Comparison of ENCODE assay signal across 11 cellular contexts in the genomic region with DNA sequence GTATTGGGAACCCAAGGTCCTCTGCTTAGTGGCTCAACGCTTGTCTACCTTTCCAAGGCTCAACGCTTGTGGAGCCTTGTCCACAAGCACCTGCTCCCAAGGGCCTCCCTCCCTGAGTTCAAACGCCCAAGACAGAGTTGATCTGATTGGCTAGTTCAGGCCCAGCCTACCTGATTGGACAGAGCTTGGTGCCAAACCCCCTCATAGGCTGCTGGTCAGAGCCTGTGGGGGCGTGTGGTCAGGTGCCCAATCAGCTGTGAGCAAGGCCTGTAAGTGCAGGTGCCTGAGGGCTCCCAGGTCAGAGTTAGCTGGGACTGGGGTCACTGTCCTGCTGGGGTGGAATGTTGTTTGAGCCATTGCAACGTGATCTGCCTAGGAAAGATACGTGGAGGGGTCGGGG. TPM values are rescaled to one million over a fixed set of nuclear protein-coding genes. Genes with fewer than 3 reads are reported as not detected.
DNase-seq lines count a peak whose midpoint lies in the region; ATAC-seq, FAIRE-seq and TF ChIP-seq lines count a peak whose summit lies in the region.
"Had no signal": no experiment of that assay in that cellular context is flagged by ENCODE, and none has a peak within 500 bp of the region (broad histone marks: within the 10 kb centered on the region; RNA-seq: fewer than 3 reads in every experiment).

No MANE protein-coding gene starts in this region.

- POLR2A ChIA-PET in H1 (lab: Charles Lee; ENCODE audit: partially characterized antibody): interaction anchor here (0.8 to 1.3 kb wide), 2 partner anchors 19 to 31 kb away, joined by 3 to 4 read pairs; no protein-coding TSS in a partner anchor

- H2BK20ac ChIP-seq in H1 (ENCODE audit: low read length): no peak overlapping the region

- H2BK15ac ChIP-seq in H1 (ENCODE audit: low read length): 0 out of 2 replicates have a peak overlapping the region, but pooled peaks have one; percentile 81

- no peak overlapping the region for H3K9ac ChIP-seq in H1 (replicated peaks in 1 of 4; ENCODE audit: extremely low read depth in 1 of 4, low read depth in 3 of 4, low read length in 3 of 4)

- TF ChIP-seq EP300 in H1 (IDR thresholded peaks at IDR 0.05; ENCODE audit: borderline replicate concordance in 1 of 2, low read depth in 2 of 2, low read length in 2 of 2): no peak

- no peak overlapping the region for H3K18ac ChIP-seq in H1 (ENCODE audit: extremely low read depth, low read length)

- no peak overlapping the region for H3K56ac ChIP-seq in H1 (replicated peaks; ENCODE audit: insufficient read length, low read depth, low read length)

- H2BK12ac ChIP-seq in H1 (ENCODE audit: low read depth, low read length): no peak overlapping the region

- no peak overlapping the region for H4K5ac ChIP-seq in H1 (ENCODE audit: insufficient read length, low read depth, low read length)

- FAIRE-seq in H1 (lab: Jason Lieb, UNC): no peak
- FAIRE-seq in small intestine (lab: Jason Lieb, UNC): no peak

- H3K79me1 ChIP-seq in H1 (ENCODE audit: low read depth, low read length): no peaks in the 10 kb centered on the region

- H3K4me2 ChIP-seq in H1 (ENCODE audit: insufficient read depth in 1 of 2, low read depth in 2 of 2, low read length in 2 of 2): no peak overlapping the region

- H3K36me3 ChIP-seq in H1 (ENCODE audit: control insufficient read depth in 2 of 4, insufficient read depth in 4 of 4, low read length in 3 of 4): no peaks in the 10 kb centered on the region
- H3K36me3 ChIP-seq in small intestine (ENCODE audit: control insufficient read depth in 2 of 2, insufficient read depth in 2 of 2, low read length in 2 of 2): no peaks in the 10 kb centered on the region
- H3K36me3 ChIP-seq: left lung had no signal

- no peak overlapping the region for H2BK120ac ChIP-seq in H1 (replicated peaks; ENCODE audit: low read depth, low read length)

- TF ChIP-seq RAD21 in H1 (IDR thresholded peaks at IDR 0.05 in 1 of 2, conservative IDR thresholded peaks at IDR 0.05 in 1 of 2; ENCODE audit: low read depth in 2 of 2, low read length in 2 of 2): no peak

- no peaks in the 10 kb centered on the region for H3K79me2 ChIP-seq in H1 (ENCODE audit: control insufficient read depth in 1 of 2, insufficient read depth in 2 of 2, low read length in 2 of 2)

- TF ChIP-seq POLR2A in H1 (IDR thresholded peaks at IDR 0.05; ENCODE audit: control extremely low read depth in 1 of 2, low read depth in 2 of 2, low read length in 2 of 2): no peak

- no peaks in the 10 kb centered on the region for H4K20me1 ChIP-seq in H1 (replicated peaks in 1 of 2; ENCODE audit: control insufficient read depth in 1 of 2, insufficient read depth in 2 of 2, low read length in 2 of 2)

- H3K9me3 ChIP-seq in H1 (ENCODE audit: insufficient read depth in 2 of 2, low read depth in 1 of 2, low read length in 1 of 2) (no peaks in the 10 kb centered on the region), small intestine (ENCODE audit: control insufficient read depth, low read depth) (no peaks in the 10 kb centered on the region)
- H3K9me3 ChIP-seq: left lung had no signal

- no peak overlapping the region for H2AFZ ChIP-seq in H1 (ENCODE audit: low read length)

- no peak overlapping the region for H4K91ac ChIP-seq in H1 (replicated peaks; ENCODE audit: insufficient read length, low read length)

- H2BK5ac ChIP-seq in H1 (ENCODE audit: low read depth, low read length): no peak overlapping the region

- H3K23me2 ChIP-seq in H1 (ENCODE audit: low read depth, low read length): no peaks in the 10 kb centered on the region

- CTCF ChIA-PET in H1 (lab: Charles Lee; ENCODE audit: partially characterized antibody): interaction anchor here (0.6 to 3.1 kb wide), 29 partner anchors 9 to 187 kb away, joined by 3 to 20 read pairs (median 4); partner anchors contain the start of genes C1QTNF6 and IL2RB

- no peak overlapping the region for H2AK5ac ChIP-seq in H1 (ENCODE audit: low read depth, low read length)

- WGBS in H1 (ENCODE audit: extremely low coverage in 1 of 2, insufficient coverage in 1 of 2, insufficient read length in 1 of 2, insufficient replicate concordance in 2 of 2, low coverage in 1 of 2, low lambda C conversion rate in 2 of 2, missing lambda C conversion rate in 1 of 2), 2 experiments: 70% methylated on average over 7 of the region's 7 CpGs; no CpG with 5 or more reads in 1 of the 2 experiments
- WGBS in small intestine, 3 donors: 53 to 82% (median 65%) methylated on average over 7 of the region's 7 CpGs

- H3K27ac ChIP-seq in H1 (ENCODE audit: low read depth, low read length): no peak overlapping the region
- no peak overlapping the region for H3K27ac ChIP-seq in small intestine (ENCODE audit: low read depth in 1 of 2, low read length in 1 of 2)
- H3K27ac ChIP-seq: left lung had no signal

- H3K14ac ChIP-seq in H1 (ENCODE audit: insufficient read length): no peak overlapping the region

- H3K4ac ChIP-seq in H1 (replicated peaks; ENCODE audit: insufficient read length, low read depth, low read length): no peak overlapping the region

- no peak overlapping the region for H3K23ac ChIP-seq in H1 (ENCODE audit: insufficient read length)

- ATAC-seq in GM18858 (IDR thresholded peaks at IDR 0.05; ENCODE audit: unreplicated experiment): no peak
- no peak for ATAC-seq in GM18909 (IDR thresholded peaks at IDR 0.05; ENCODE audit: poor library complexity, unreplicated experiment)
- ATAC-seq: left lung had no signal

- no peaks in the 10 kb centered on the region for H3K27me3 ChIP-seq in H1 (replicated peaks in 1 of 4; ENCODE audit: control insufficient read depth in 3 of 4, extremely low read depth in 1 of 4, insufficient read depth in 3 of 4, low read length in 3 of 4)
- no peaks in the 10 kb centered on the region for H3K27me3 ChIP-seq in small intestine (ENCODE audit: control insufficient read depth in 2 of 2, insufficient read depth in 2 of 2, low read length in 2 of 2)

- peak; percentile 63 for DNase-seq in activated CD8-positive, alpha-beta memory T cell treated with anti-CD3 and anti-CD28 coated beads, Interleukin-2, amount 50 U/mL, for 48 hours
- DNase-seq in activated CD8-positive, alpha-beta memory T cell treated with anti-CD3 and anti-CD28 coated beads, Interleukin-2, amount 50 U/mL, for 4 hours: no peak
- DNase-seq in SW480 (ENCODE audit: low spot score): peak; percentile 27
- no peak for DNase-seq in H1 (ENCODE audit: low read depth in 1 of 2, low spot score in 2 of 2)
- peak; percentile 16 for DNase-seq in small intestine
- DNase-seq in foreskin fibroblast: no peak
- DNase-seq: effector CD8-positive, alpha-beta T cell; IMR-90; left lung had no signal

- peaks cover 0 to 3% (median 2%) of the 10 kb centered on the region in 4 experiments; a peak in 4 of 7 replicates for H3K4me1 ChIP-seq in H1 (replicated peaks in 1 of 4; ENCODE audit: control insufficient read depth in 3 of 4, insufficient read depth in 4 of 4, low read length in 3 of 4)
- peaks cover 0 to 3% of the 10 kb centered on the region in 2 donors for H3K4me1 ChIP-seq in small intestine (ENCODE audit: control insufficient read depth in 2 of 2, insufficient read depth in 1 of 2, low read depth in 1 of 2, low read length in 1 of 2)

- H4K8ac ChIP-seq in H1 (ENCODE audit: extremely low read depth, insufficient read depth, low read length): no peak overlapping the region

- TF ChIP-seq CTCF in H1 (IDR thresholded peaks at IDR 0.05; ENCODE audit: control extremely low read depth in 1 of 3, insufficient read depth in 1 of 3, low read depth in 1 of 3, low read length in 3 of 3) (no peak), foreskin fibroblast (IDR thresholded peaks at IDR 0.05; ENCODE audit: low read depth, low read length) (no peak)

- no peak overlapping the region for H3K4me3 ChIP-seq in H1 (ENCODE audit: extremely low read depth in 1 of 4, insufficient read depth in 2 of 4, low read depth in 3 of 4, low read length in 4 of 4)
- no peak overlapping the region for H3K4me3 ChIP-seq in small intestine (ENCODE audit: low read depth in 1 of 2, low read length in 2 of 2)
- H3K4me3 ChIP-seq in foreskin fibroblast (ENCODE audit: low read depth in 1 of 2, low read length in 2 of 2): no peak overlapping the region
- H3K4me3 ChIP-seq: left lung had no signal

TF ChIP-seq in H1, 55 proteins besides CTCF, POLR2A, EP300 and RAD21 (continues in another document):
- TF ChIP-seq, protein P1, sequence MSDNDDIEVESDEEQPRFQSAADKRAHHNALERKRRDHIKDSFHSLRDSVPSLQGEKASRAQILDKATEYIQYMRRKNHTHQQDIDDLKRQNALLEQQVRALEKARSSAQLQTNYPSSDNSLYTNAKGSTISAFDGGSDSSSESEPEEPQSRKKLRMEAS (IDR thresholded peaks at IDR 0.05): peak; percentile 86
- TF ChIP-seq TBP (IDR thresholded peaks at IDR 0.05; ENCODE audit: low read depth, low read length): 0 out of 2 replicates have a peak, but pooled peaks have one; percentile 17
- TF ChIP-seq TCF12 (IDR thresholded peaks at IDR 0.05; ENCODE audit: low read depth, low read length): no peak
- TF ChIP-seq SIRT6 (IDR thresholded peaks at IDR 0.05; ENCODE audit: low read length): no peak
- TF ChIP-seq CBX8 (IDR thresholded peaks at IDR 0.05; ENCODE audit: borderline replicate concordance, low read depth, low read length): no peak
- TF ChIP-seq SP1 (IDR thresholded peaks at IDR 0.05; ENCODE audit: low read depth, low read length): peak; percentile 83

RNA-seq across cellular contexts. Expression of gene TMPRSS6, which starts 16.9 kb away (rescaled TPM):
- total RNA-seq in H1 (2021; fragmentation: NEBNext Ultra II Directional; extraction: Animal tissue kit (Norgen Biotek cat#: 25700)): not detected in 2 replicates
- polyA plus RNA-seq in H1 (2011; rRNA removed) (0.02 and 0.05 TPM in 2 replicates), small intestine (1 to 10 TPM in 1 of 3 donors, under 1 TPM in 2; 0.40 to 2.2 (median 0.45) TPM)
- 0.06 TPM for polyA plus RNA-seq in H1 (2011; cell fraction: cytosol; rRNA removed)
- 0.19 TPM for polyA plus RNA-seq in H1 (2011; cell fraction: nucleus; rRNA removed)
- polyA plus RNA-seq in H1 (2012, experiment 1 of 2): 0.13 to 0.27 TPM (median 0.19 TPM) in 4 replicates
- polyA plus RNA-seq in H1 (2012, experiment 2 of 2): 0.09 TPM
- polyA plus RNA-seq in H1 (2013, experiment 1 of 2): 0.02 TPM
- 0.02 TPM for polyA plus RNA-seq in H1 (2013, experiment 2 of 2)
- not detected in 2 replicates for polyA minus RNA-seq in H1 (2011; rRNA and poly(A)+ RNA removed)
- polyA minus RNA-seq in H1 (2011; cell fraction: cytosol; rRNA and poly(A)+ RNA removed): not detected
- polyA minus RNA-seq in H1 (2011; cell fraction: nucleus; rRNA and poly(A)+ RNA removed): not detected
- total RNA-seq: IMR-90 had no signal
- polyA plus RNA-seq: IMR-90 had no signal

RNA-seq across cellular contexts. Expression of gene IL2RB, which starts 23.3 kb away (rescaled TPM):
- 0.67 and 1.3 TPM in 2 replicates for total RNA-seq in H1 (2021; fragmentation: NEBNext Ultra II Directional; extraction: Animal tissue kit (Norgen Biotek cat#: 25700))
- polyA plus RNA-seq in H1 (2011; rRNA removed): 0.67 and 1.1 TPM in 2 replicates
- 0.48 TPM for polyA plus RNA-seq in H1 (2011; cell fraction: cytosol; rRNA removed)
- 0.96 TPM for polyA plus RNA-seq in H1 (2011; cell fraction: nucleus; rRNA removed)
- polyA plus RNA-seq in H1 (2012, experiment 1 of 2): 0.55 to 0.76 TPM (median 0.72 TPM) in 4 replicates
- polyA plus RNA-seq in H1 (2012, experiment 2 of 2): 0.80 TPM
- 1.6 TPM for polyA plus RNA-seq in H1 (2013, experiment 1 of 2)
- 1.6 TPM for polyA plus RNA-seq in H1 (2013, experiment 2 of 2)
- polyA minus RNA-seq in H1 (2011; rRNA and poly(A)+ RNA removed): 0.85 and 1.0 TPM in 2 replicates
- polyA minus RNA-seq in H1 (2011; cell fraction: cytosol; rRNA and poly(A)+ RNA removed): 1.0 TPM
- polyA minus RNA-seq in H1 (2011; cell fraction: nucleus; rRNA and poly(A)+ RNA removed): 0.60 TPM
- 1 to 10 TPM; 1.0 to 1.6 (median 1.6) TPM for polyA plus RNA-seq in small intestine
- total RNA-seq: IMR-90 had no signal

Comparison
In these comparisons a context has a peak if more than half of its experiments do, and no peak if none do; other contexts are left out.
1. DNase-seq: peak in activated CD8-positive, alpha-beta memory T cell treated with anti-CD3 and anti-CD28 coated beads, Interleukin-2, amount 50 U/mL, for 48 hours (single experiment), SW480 (single experiment) and small intestine (single experiment); none in activated CD8-positive, alpha-beta memory T cell treated with anti-CD3 and anti-CD28 coated beads, Interleukin-2, amount 50 U/mL, for 4 hours (single experiment), H1 (0 of 2) and foreskin fibroblast (0 of 2).